Comparison of ENCODE assay signal across 8 cellular contexts in genomic region chr21:25421327-25422028, GRCh38.
DNase-seq lines count a peak whose midpoint lies in the region; ATAC-seq and TF ChIP-seq lines count a peak whose summit lies in the region.

No MANE protein-coding gene starts in this region.

- H3K4me1 Mint-ChIP-seq in GM23338 = no peaks in the 10 kb centered on the region
- H3K4me1 Mint-ChIP-seq in T-helper 1 cell treated with Interleukin-12 subunit alpha and Interleukin-12 subunit beta and Interleukin-4 antibody, amounts not matched to agents 30 μg/mL and 1 μg/mL, for 36 hours (ENCODE audit: low read depth) = peaks cover 18% of the 10 kb centered on the region
- H3K4me1 Mint-ChIP-seq in natural killer cell treated with Interleukin-12 subunit alpha and Interleukin-12 subunit beta and Interleukin-15 and Interleukin-18, amount 100 ng/mL, for 72 hours (ENCODE audit: low read depth in 2 of 2) = peaks cover 27 to 45% of the 10 kb centered on the region in 2 donors

- H3K36me3 ChIP-seq in GM23338 (ENCODE audit: insufficient read depth) = no peaks in the 10 kb centered on the region

- H3K27ac ChIP-seq in GM23338 (ENCODE audit: low read depth) = no peak overlapping the region

- peak; percentile 41 to 53 for DNase-seq in NCI-H2081 (lab: John Stamatoyannopoulos, UW)
- no peak for DNase-seq in NCI-H2081 treated with DMSO at 0.1 percent for 48 hours (lab: John Stamatoyannopoulos, UW)
- peak; percentile 90 for DNase-seq in GM23338 (ENCODE audit: low spot score)
- peak; percentile 68 for DNase-seq in LHCN-M2 (ENCODE audit: low read depth)
- peak; percentile 53 for DNase-seq in astrocyte of the hippocampus (ENCODE audit: low read depth, low spot score)
- peak; percentile 71 for DNase-seq in natural killer cell treated with Interleukin-12 subunit alpha and Interleukin-12 subunit beta and Interleukin-15 and Interleukin-18, amount 100 ng/mL, for 72 hours (ENCODE audit: low spot score)
- DNase-seq in NCI-H187 (lab: John Stamatoyannopoulos, UW) = no peak

- H3K4me1 ChIP-seq in GM23338 (ENCODE audit: insufficient read depth) = no peaks in the 10 kb centered on the region

- no peaks in the 10 kb centered on the region for H3K27me3 ChIP-seq in GM23338 (ENCODE audit: insufficient read depth)

- peak; percentile 94 for ATAC-seq in GM23338
- peak; percentile 93 for ATAC-seq in natural killer cell treated with Interleukin-12 subunit alpha and Interleukin-12 subunit beta and Interleukin-15 and Interleukin-18, amount 100 ng/mL, for 72 hours

- no peaks in the 10 kb centered on the region for H4K20me1 ChIP-seq in GM23338 (replicated peaks; ENCODE audit: insufficient read depth)

- H3K27me3 Mint-ChIP-seq in GM23338 (ENCODE audit: insufficient read depth, low read depth, poor library complexity) = peaks cover 1% of the 10 kb centered on the region
- H3K27me3 Mint-ChIP-seq in T-helper 1 cell treated with Interleukin-12 subunit alpha and Interleukin-12 subunit beta and Interleukin-4 antibody, amounts not matched to agents 30 μg/mL and 1 μg/mL, for 36 hours (ENCODE audit: low read depth) = no peaks in the 10 kb centered on the region
- peaks cover 0 to 7% of the 10 kb centered on the region in 2 donors for H3K27me3 Mint-ChIP-seq in natural killer cell treated with Interleukin-12 subunit alpha and Interleukin-12 subunit beta and Interleukin-15 and Interleukin-18, amount 100 ng/mL, for 72 hours

- TF ChIP-seq CTCF in GM23338 (conservative IDR thresholded peaks at IDR 0.05; ENCODE audit: low read depth in 2 of 2) = peak; percentile 80

- H3K9me2 ChIP-seq in GM23338 (ENCODE audit: insufficient read depth) = no peaks in the 10 kb centered on the region

- no peak overlapping the region for H3K4me2 ChIP-seq in GM23338

- H2AFZ ChIP-seq in GM23338 = peak overlapping the region; percentile 24; the same call in 1 of the 2 replicates

- no peak overlapping the region for H3K27ac Mint-ChIP-seq in GM23338
- H3K27ac Mint-ChIP-seq in T-helper 1 cell treated with Interleukin-12 subunit alpha and Interleukin-12 subunit beta and Interleukin-4 antibody, amounts not matched to agents 30 μg/mL and 1 μg/mL, for 36 hours = peak overlapping the region; percentile 89
- H3K27ac Mint-ChIP-seq in natural killer cell treated with Interleukin-12 subunit alpha and Interleukin-12 subunit beta and Interleukin-15 and Interleukin-18, amount 100 ng/mL, for 72 hours = peak overlapping the region; percentile 76 to 80

- no peaks in the 10 kb centered on the region for H3F3A ChIP-seq in GM23338 (replicated peaks; ENCODE audit: low read depth)

- H3K4me3 Mint-ChIP-seq in GM23338 = no peak overlapping the region
- peak overlapping the region; percentile 75 for H3K4me3 Mint-ChIP-seq in T-helper 1 cell treated with Interleukin-12 subunit alpha and Interleukin-12 subunit beta and Interleukin-4 antibody, amounts not matched to agents 30 μg/mL and 1 μg/mL, for 36 hours
- H3K4me3 Mint-ChIP-seq in natural killer cell treated with Interleukin-12 subunit alpha and Interleukin-12 subunit beta and Interleukin-15 and Interleukin-18, amount 100 ng/mL, for 72 hours = peak overlapping the region; percentile 70

- no peaks in the 10 kb centered on the region for H3K9me3 Mint-ChIP-seq in GM23338
- no peaks in the 10 kb centered on the region for H3K9me3 Mint-ChIP-seq in T-helper 1 cell treated with Interleukin-12 subunit alpha and Interleukin-12 subunit beta and Interleukin-4 antibody, amounts not matched to agents 30 μg/mL and 1 μg/mL, for 36 hours
- H3K9me3 Mint-ChIP-seq in natural killer cell treated with Interleukin-12 subunit alpha and Interleukin-12 subunit beta and Interleukin-15 and Interleukin-18, amount 100 ng/mL, for 72 hours = no peaks in the 10 kb centered on the region

- no peaks in the 10 kb centered on the region for H3K79me2 ChIP-seq in GM23338 (replicated peaks; ENCODE audit: insufficient read depth)

- H3K4me3 ChIP-seq in GM23338 = no peak overlapping the region

- no peaks in the 10 kb centered on the region for H3K36me3 Mint-ChIP-seq in GM23338 (ENCODE audit: low read depth)
- no peaks in the 10 kb centered on the region for H3K36me3 Mint-ChIP-seq in T-helper 1 cell treated with Interleukin-12 subunit alpha and Interleukin-12 subunit beta and Interleukin-4 antibody, amounts not matched to agents 30 μg/mL and 1 μg/mL, for 36 hours (ENCODE audit: low read depth)
- peaks cover 7% of the 10 kb centered on the region for H3K36me3 Mint-ChIP-seq in natural killer cell treated with Interleukin-12 subunit alpha and Interleukin-12 subunit beta and Interleukin-15 and Interleukin-18, amount 100 ng/mL, for 72 hours

TF ChIP-seq in GM23338, 12 proteins besides CTCF, POLR2A, EP300 and RAD21 (continues in another document):
- TF ChIP-seq ZNF462 (CRISPR knock-in tag; IDR thresholded peaks at IDR 0.05) = no peak
- no peak for TF ChIP-seq NANOG (IDR thresholded peaks at IDR 0.05; ENCODE audit: borderline replicate concordance)
- no peak for TF ChIP-seq EZH2phosphoT487 (IDR thresholded peaks at IDR 0.05; ENCODE audit: unreplicated experiment)
- no peak for TF ChIP-seq ZNF114 (CRISPR knock-in tag; IDR thresholded peaks at IDR 0.05)
- TF ChIP-seq STAT1 (IDR thresholded peaks at IDR 0.05; ENCODE audit: unreplicated experiment) = no peak
- no peak for TF ChIP-seq EZH2 (IDR thresholded peaks at IDR 0.05; ENCODE audit: low read depth, unreplicated experiment)
- no peak for TF ChIP-seq CREB1 (CRISPR knock-in tag; IDR thresholded peaks at IDR 0.05; ENCODE audit: low read depth)
- TF ChIP-seq ETS1 (IDR thresholded peaks at IDR 0.05) = no peak

Comparison
In these comparisons a context has a peak if more than half of its experiments do, and no peak if none do; other contexts are left out.
1. DNase-seq: peak in NCI-H2081 (2 of 2), GM23338 (single experiment), LHCN-M2 (single experiment), astrocyte of the hippocampus (single experiment) and natural killer cell treated with Interleukin-12 subunit alpha and Interleukin-12 subunit beta and Interleukin-15 and Interleukin-18, amount 100 ng/mL, for 72 hours (single experiment); none in NCI-H2081 treated with DMSO at 0.1 percent for 48 hours (single experiment) and NCI-H187 (0 of 2).